In genomic region chr5:61334224-61335196, GRCh38 we compare ENCODE assay signal across 8 cellular contexts. TPM values are rescaled to one million over a fixed set of nuclear protein-coding genes. Genes with fewer than 3 reads are reported as not detected.
A peak's percentile ranks its signal among the peaks of the same experiment; 100 is the strongest.
DNase-seq lines count a peak whose midpoint lies in the region; ATAC-seq lines count a peak whose summit lies in the region.

No MANE protein-coding gene starts in this region.

- no peak for DNase-seq in activated T-cell treated with anti-CD3 and anti-CD28 coated beads, Interleukin-2, amount 50 U/mL, for 72 hours
- no peak for DNase-seq in activated T-cell treated with anti-CD3 and anti-CD28 coated beads, Interleukin-2, amount 50 U/mL, for 1 hour
- DNase-seq in amniotic stem cell (lab: John Stamatoyannopoulos, UW): peak; percentile 48
- DNase-seq in kidney glomerular epithelial cell (lab: John Stamatoyannopoulos, UW): peak; percentile 88
- DNase-seq in NCI-H2107 (lab: John Stamatoyannopoulos, UW): no peak

- H3K9ac ChIP-seq in subcutaneous abdominal adipose tissue (ENCODE audit: low read length in 5 of 5): peak overlapping the region; percentile 71 to 87 (median 80)

- H3K9me3 Mint-ChIP-seq in activated T-cell treated with anti-CD3 and anti-CD28 coated beads, Interleukin-2, amount 50 U/mL, for 72 hours: no peaks in the 10 kb centered on the region

- H3K4me1 ChIP-seq in subcutaneous abdominal adipose tissue (ENCODE audit: control insufficient read depth in 5 of 5, insufficient read depth in 5 of 5, low read length in 5 of 5): peaks cover 3 to 34% (median 26%) of the 10 kb centered on the region in 5 donors

- H3K4me3 ChIP-seq in subcutaneous abdominal adipose tissue (ENCODE audit: low read depth in 1 of 5, low read length in 5 of 5): peak overlapping the region; percentile 74 to 90 (median 81)

- H3K27ac Mint-ChIP-seq in activated T-cell treated with anti-CD3 and anti-CD28 coated beads, Interleukin-2, amount 50 U/mL, for 72 hours: peak overlapping the region; percentile 83

- H3K27me3 ChIP-seq in subcutaneous abdominal adipose tissue (ENCODE audit: control insufficient read depth in 5 of 5, insufficient read depth in 4 of 5, low read length in 5 of 5): no peaks in the 10 kb centered on the region

- peak overlapping the region; percentile 69 for H3K27ac ChIP-seq in subcutaneous abdominal adipose tissue (ENCODE audit: low read depth, low read length)

- H3K4me1 Mint-ChIP-seq in activated T-cell treated with anti-CD3 and anti-CD28 coated beads, Interleukin-2, amount 50 U/mL, for 72 hours (ENCODE audit: low read depth): peaks cover 29% of the 10 kb centered on the region

- H3K36me3 Mint-ChIP-seq in activated T-cell treated with anti-CD3 and anti-CD28 coated beads, Interleukin-2, amount 50 U/mL, for 72 hours (ENCODE audit: insufficient read depth in 2 of 2): peaks cover 7 to 10% of the 10 kb centered on the region in 2 donors

- H3K9me3 ChIP-seq in subcutaneous abdominal adipose tissue (ENCODE audit: control insufficient read depth in 5 of 5, low read length in 5 of 5): no peaks in the 10 kb centered on the region

- no peaks in the 10 kb centered on the region for H3K36me3 ChIP-seq in subcutaneous abdominal adipose tissue (ENCODE audit: control insufficient read depth in 5 of 5, insufficient read depth in 5 of 5, low read length in 5 of 5)

- peak overlapping the region; percentile 87 to 92 for H3K4me3 Mint-ChIP-seq in activated T-cell treated with anti-CD3 and anti-CD28 coated beads, Interleukin-2, amount 50 U/mL, for 72 hours

- ATAC-seq in activated T-cell treated with anti-CD3 and anti-CD28 coated beads, Interleukin-2, amount 50 U/mL, for 72 hours (replicated peaks in 1 of 2): no peak
- ATAC-seq in GM21447 (IDR thresholded peaks at IDR 0.05; ENCODE audit: unreplicated experiment) (no peak), GM21360 (IDR thresholded peaks at IDR 0.05; ENCODE audit: unreplicated experiment) (no peak)

- peaks cover 12% of the 10 kb centered on the region for H3K27me3 Mint-ChIP-seq in activated T-cell treated with anti-CD3 and anti-CD28 coated beads, Interleukin-2, amount 50 U/mL, for 72 hours (ENCODE audit: low read depth)

RNA-seq across cellular contexts. Expression of gene ZSWIM6, which starts 2.5 kb away (rescaled TPM):
- 1 to 10 TPM; 6.9 to 8.6 TPM for total RNA-seq in activated T-cell treated with anti-CD3 and anti-CD28 coated beads, Interleukin-2, amount 50 U/mL, for 72 hours

Comparison
In these comparisons a context has a peak if more than half of its experiments do, and no peak if none do; other contexts are left out.
1. DNase-seq: peak in amniotic stem cell (single experiment) and kidney glomerular epithelial cell (single experiment); none in activated T-cell treated with anti-CD3 and anti-CD28 coated beads, Interleukin-2, amount 50 U/mL, for 72 hours (0 of 2), activated T-cell treated with anti-CD3 and anti-CD28 coated beads, Interleukin-2, amount 50 U/mL, for 1 hour (single experiment) and NCI-H2107 (single experiment).